In the genomic region with DNA sequence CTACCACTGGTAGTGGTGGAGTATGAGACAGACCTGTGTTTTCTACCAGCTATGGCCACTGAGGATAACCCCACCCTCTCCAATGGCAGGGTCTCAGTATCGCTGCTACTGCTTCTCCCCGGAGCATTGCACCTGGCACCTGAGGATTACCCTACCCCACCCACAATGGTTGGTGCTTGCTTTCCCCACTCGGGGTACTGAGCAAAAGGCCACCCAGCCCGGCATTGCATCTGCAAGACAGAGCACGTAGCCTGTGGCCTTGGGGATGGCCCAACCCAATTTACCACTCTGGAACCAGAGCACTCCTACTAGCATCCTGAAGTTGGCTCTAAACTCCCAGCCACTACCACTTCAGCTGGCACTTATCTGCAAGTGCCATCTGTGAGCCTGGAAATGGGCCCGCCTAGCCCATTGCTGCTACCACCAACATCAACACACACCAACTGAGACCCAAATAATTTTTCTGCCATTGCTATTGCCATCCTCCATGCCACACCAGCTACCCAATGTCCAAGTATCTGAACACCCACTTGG, we compare ENCODE assay signal across 26 cellular contexts.
"Had no signal": no experiment of that assay in that cellular context is flagged by ENCODE, and none has a peak within 500 bp of the region (broad histone marks: within the 10 kb centered on the region; RNA-seq: fewer than 3 reads in every experiment).

No MANE protein-coding gene starts in this region.

- DNase-seq: activated CD4-positive, alpha-beta memory T cell treated with anti-CD3 and anti-CD28 coated beads for 36 hours; activated CD4-positive, alpha-beta T cell treated with anti-CD3 and anti-CD28 coated beads for 36 hours; activated CD4-positive, alpha-beta T cell treated with anti-CD3 and anti-CD28 coated beads, Interleukin-2, amount 10 ng/mL, durations not matched to agents 24 days and 14 days; activated CD4-positive, CD25-positive, alpha-beta regulatory T cell; activated CD4-positive, CD25-positive, alpha-beta regulatory T cell treated with anti-CD3 and anti-CD28 coated beads, Interleukin-2, amount 50 U/mL, for 72 hours; activated CD8-positive, alpha-beta memory T cell treated with anti-CD3 and anti-CD28 coated beads, Interleukin-2, amount 10 ng/mL, durations not matched to agents 7 days and 5 days; activated CD8-positive, alpha-beta memory T cell treated with anti-CD3 and anti-CD28 coated beads, Interleukin-2, amount 50 U/mL, for 4 hours; activated CD8-positive, alpha-beta T cell treated with anti-CD3 and anti-CD28 coated beads, Interleukin-2, amount 10 ng/mL, durations not matched to agents 7 days and 5 days; activated effector memory CD4-positive, alpha-beta T cell treated with anti-CD3 and anti-CD28 coated beads, Interleukin-2, amount 50 U/mL, for 16 hours; activated naive CD4-positive, alpha-beta T cell treated with anti-CD3 and anti-CD28 coated beads for 36 hours; activated naive CD8-positive, alpha-beta T cell treated with anti-CD3 and anti-CD28 coated beads for 36 hours; activated naive CD8-positive, alpha-beta T cell treated with anti-CD3 and anti-CD28 coated beads, Interleukin-2, amount 50 U/mL, for 24 hours; activated T-cell treated with anti-CD3 and anti-CD28 coated beads, Interleukin-2, amount 50 U/mL, for 1 hour; activated T-cell treated with anti-CD3 and anti-CD28 coated beads, Interleukin-2, amount 50 U/mL, for 48 hours; adrenal gland; amygdala; aorta; body of pancreas; effector CD4-positive, alpha-beta T cell; effector memory CD8-positive, alpha-beta T cell; erythroblast; foreskin keratinocyte; gastrocnemius medialis; glutamatergic neuron; heart left ventricle; T-helper 2 cell had no signal

- ATAC-seq: activated CD4-positive, alpha-beta T cell treated with anti-CD3 and anti-CD28 coated beads for 36 hours; activated CD8-positive, alpha-beta memory T cell treated with anti-CD3 and anti-CD28 coated beads, Interleukin-2, amount 10 ng/mL, durations not matched to agents 7 days and 5 days; activated CD8-positive, alpha-beta T cell treated with anti-CD3 and anti-CD28 coated beads, Interleukin-2, amount 10 ng/mL, durations not matched to agents 7 days and 5 days; activated naive CD8-positive, alpha-beta T cell treated with anti-CD3 and anti-CD28 coated beads, Interleukin-2, amount 50 U/mL, for 24 hours; body of pancreas; effector memory CD8-positive, alpha-beta T cell; foreskin keratinocyte; gastrocnemius medialis; heart left ventricle had no signal
